8 cellular contexts compared by ENCODE assay signal in the genomic region with DNA sequence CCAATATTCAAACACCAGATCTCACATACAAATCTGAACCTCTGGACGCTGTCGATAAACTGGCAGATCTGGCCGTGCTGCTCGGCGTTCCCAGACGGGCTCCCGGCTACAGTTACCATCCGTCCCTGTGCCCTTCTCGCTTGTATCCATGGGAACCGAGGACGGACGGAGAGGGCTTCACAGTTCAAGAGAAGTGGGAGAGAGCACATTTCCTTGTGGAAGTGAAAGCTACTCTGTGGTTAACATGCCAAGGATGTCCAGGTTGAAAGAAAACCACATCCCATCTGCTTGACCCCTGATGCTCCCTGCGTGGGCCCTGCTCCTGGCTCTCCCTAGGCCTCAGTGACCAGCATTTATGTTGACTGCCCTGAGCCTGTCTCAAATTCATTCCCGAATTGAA. TPM values are rescaled to one million over a fixed set of nuclear protein-coding genes. Genes with fewer than 3 reads are reported as not detected.
DNase-seq lines count a peak whose midpoint lies in the region; ATAC-seq, FAIRE-seq and TF ChIP-seq lines count a peak whose summit lies in the region.

No MANE protein-coding gene starts in this region.

- H3K9me3 ChIP-seq in CD8-positive, alpha-beta memory T cell (ENCODE audit: low read length), result no peaks in the 10 kb centered on the region
- H3K9me3 ChIP-seq in esophagus squamous epithelium (no peaks in the 10 kb centered on the region), pancreas (no peaks in the 10 kb centered on the region)

- H3K4me3 Mint-ChIP-seq in CD8-positive, alpha-beta memory T cell, result no peak overlapping the region

- WGBS in esophagus squamous epithelium, 2 donors, result 51 to 66% methylated on average over 13 to 14 of the region's 14 CpGs
- WGBS in pancreas, 2 donors, result 77 to 83% methylated on average over 14 of the region's 14 CpGs

- POLR2A ChIA-PET in CD8-positive, alpha-beta memory T cell (lab: Charles Lee), result no interaction called here
- POLR2A ChIA-PET in RWPE1 (lab: Yijun Ruan, JAX; ENCODE audit: low non-redundant PET), result interaction anchor here (0.7 kb wide), 2 partner anchors 17 to 54 kb away, joined by 3 to 5 read pairs; no protein-coding TSS in a partner anchor

- no peaks in the 10 kb centered on the region for H3K9me3 Mint-ChIP-seq in CD8-positive, alpha-beta memory T cell

- peaks cover 23 to 36% (median 28%) of the 10 kb centered on the region in 3 donors for H3K4me1 Mint-ChIP-seq in CD8-positive, alpha-beta memory T cell

- no peak overlapping the region for H3K27ac ChIP-seq in CD8-positive, alpha-beta memory T cell (ENCODE audit: low read depth, low read length)
- peak overlapping the region; percentile 82 for H3K27ac ChIP-seq in RWPE1
- peak overlapping the region; percentile 38 to 75 (median 67) for H3K27ac ChIP-seq in esophagus squamous epithelium
- H3K27ac ChIP-seq in pancreas, result no peak overlapping the region

- ATAC-seq in pancreas, result peak in 3 of 4 donors; percentile 17 to 33 (median 18)
- no peak for ATAC-seq in HG03565 (IDR thresholded peaks at IDR 0.05; ENCODE audit: unreplicated experiment)
- no peak for ATAC-seq in GM18858 (IDR thresholded peaks at IDR 0.05; ENCODE audit: unreplicated experiment)

- CTCF ChIA-PET in CD8-positive, alpha-beta memory T cell (lab: Charles Lee), result interaction anchor here (0.9 to 3.0 kb wide), 3 partner anchors 76 to 170 kb away, joined by 3 to 17 read pairs (median 11); no protein-coding TSS in a partner anchor
- CTCF ChIA-PET in RWPE1 (lab: Yijun Ruan, JAX), result interaction anchor here (0.6 to 2.4 kb wide), 3 partner anchors 12 to 53 kb away, joined by 3 to 14 read pairs (median 4); partner anchors contain the start of gene GRK6

- intact Hi-C loops in esophagus squamous epithelium (cut with DNase I), result no loop called here
- intact Hi-C loops in pancreas (cut with DNase I), result no loop called here

- H3K36me3 Mint-ChIP-seq in CD8-positive, alpha-beta memory T cell, result no peaks in the 10 kb centered on the region

- no peak for TF ChIP-seq POLR2A in esophagus squamous epithelium (IDR thresholded peaks at IDR 0.05)

- FAIRE-seq in pancreas (lab: Jason Lieb, UNC), result no peak

- DNase-seq in CD8-positive, alpha-beta memory T cell, result no peak
- DNase-seq in RWPE1 (ENCODE audit: low spot score), result no peak
- DNase-seq in esophagus squamous epithelium (lab: John Stamatoyannopoulos, UW), result no peak
- no peak for DNase-seq in pancreas
- no peak for DNase-seq in NCI-H226
- DNase-seq in NCI-H526 (lab: John Stamatoyannopoulos, UW), result no peak

- H3K27me3 Mint-ChIP-seq in CD8-positive, alpha-beta memory T cell, result no peaks in the 10 kb centered on the region

- H3K4me3 ChIP-seq in CD8-positive, alpha-beta memory T cell (ENCODE audit: low read length), result no peak overlapping the region
- H3K4me3 ChIP-seq in esophagus squamous epithelium (no peak overlapping the region), pancreas (no peak overlapping the region)

- TF ChIP-seq CTCF in RWPE1 (conservative IDR thresholded peaks at IDR 0.05; ENCODE audit: low read depth) (no peak), esophagus squamous epithelium (IDR thresholded peaks at IDR 0.05) (no peak), pancreas (IDR thresholded peaks at IDR 0.05) (no peak)

- H3K4me1 ChIP-seq in CD8-positive, alpha-beta memory T cell (ENCODE audit: insufficient read depth, low read length), result peaks cover 19% of the 10 kb centered on the region
- H3K4me1 ChIP-seq in esophagus squamous epithelium (peaks cover 11 to 74% (median 22%) of the 10 kb centered on the region in 3 donors), pancreas (peaks cover 0 to 3% (median 0%) of the 10 kb centered on the region in 3 donors)

- H3K36me3 ChIP-seq in CD8-positive, alpha-beta memory T cell (ENCODE audit: insufficient read depth, low read length), result no peaks in the 10 kb centered on the region
- H3K36me3 ChIP-seq in esophagus squamous epithelium (peaks cover 0 to 23% (median 3%) of the 10 kb centered on the region in 3 donors), pancreas (no peaks in the 10 kb centered on the region)

- no peaks in the 10 kb centered on the region for H3K27me3 ChIP-seq in CD8-positive, alpha-beta memory T cell (ENCODE audit: insufficient read depth, low read length, poor library complexity, severe bottlenecking)
- H3K27me3 ChIP-seq in esophagus squamous epithelium (no peaks in the 10 kb centered on the region), pancreas (no peaks in the 10 kb centered on the region)

- peak overlapping the region in 7 of 8 donors; percentile 45 to 93 (median 84) for H3K27ac Mint-ChIP-seq in CD8-positive, alpha-beta memory T cell

RNA-seq across cellular contexts. Expression of gene DBN1, which starts 6.3 kb away (rescaled TPM):
- 10 to 100 TPM; 47.9 to 50.5 TPM for total RNA-seq in CD8-positive, alpha-beta memory T cell
- 28.1 TPM for polyA plus RNA-seq in CD8-positive, alpha-beta memory T cell
- total RNA-seq in esophagus squamous epithelium (10 to 100 TPM; 11.9 to 51.1 (median 27.2) TPM), pancreas (10 to 100 TPM; 10.2 to 38.2 (median 15.7) TPM)
- 10 to 100 TPM; 17.1 to 29.2 TPM for polyA plus RNA-seq in pancreas

RNA-seq across cellular contexts. Expression of gene PDLIM7, which starts 17.6 kb away (rescaled TPM):
- total RNA-seq in CD8-positive, alpha-beta memory T cell, result 10 to 100 TPM; 28.4 to 30.4 TPM
- 6.0 TPM for polyA plus RNA-seq in CD8-positive, alpha-beta memory T cell
- total RNA-seq in esophagus squamous epithelium, result 10 to 100 TPM; 17.1 to 81.6 (median 33.6) TPM
- total RNA-seq in pancreas, result 10 to 100 TPM in 2 of 6 donors, 1 to 10 TPM in 4; 3.9 to 39.9 (median 8.7) TPM
- 10 to 100 TPM; 23.2 to 38.0 TPM for polyA plus RNA-seq in pancreas

RNA-seq across cellular contexts. Expression of gene DOK3, which starts 29.9 kb away (rescaled TPM):
- 1 to 10 TPM; 4.2 to 5.1 TPM for total RNA-seq in CD8-positive, alpha-beta memory T cell
- polyA plus RNA-seq in CD8-positive, alpha-beta memory T cell, result 0.08 TPM
- total RNA-seq in esophagus squamous epithelium (1 to 10 TPM; 2.4 to 7.2 (median 4.4) TPM), pancreas (10 to 100 TPM in 1 of 6 donors, 1 to 10 TPM in 4, under 1 TPM in 1; 0.98 to 11.4 (median 4.3) TPM)
- polyA plus RNA-seq in pancreas, result 1 to 10 TPM; 3.9 to 6.5 TPM

RNA-seq across cellular contexts. Expression of gene PRR7, which starts 33.2 kb away (rescaled TPM):
- total RNA-seq in CD8-positive, alpha-beta memory T cell, result 10 to 100 TPM; 14.7 to 15.3 TPM
- polyA plus RNA-seq in CD8-positive, alpha-beta memory T cell, result 22.1 TPM
- total RNA-seq in esophagus squamous epithelium, result 1 to 10 TPM; 5.0 to 7.7 (median 6.4) TPM
- 1 to 10 TPM; 1.7 to 3.5 (median 2.5) TPM for total RNA-seq in pancreas
- polyA plus RNA-seq in pancreas, result 1 to 10 TPM; 2.8 to 3.2 TPM

RNA-seq across cellular contexts. Expression of gene DDX41, which starts 37.0 kb away (rescaled TPM):
- total RNA-seq in CD8-positive, alpha-beta memory T cell, result 100 to 1,000 TPM; 160 to 164 TPM
- polyA plus RNA-seq in CD8-positive, alpha-beta memory T cell, result 61.7 TPM
- total RNA-seq in esophagus squamous epithelium (10 to 100 TPM; 63.4 to 96.5 (median 76.2) TPM), pancreas (10 to 100 TPM; 24.3 to 47.4 (median 39.4) TPM)
- polyA plus RNA-seq in pancreas, result 10 to 100 TPM; 68.3 to 88.1 TPM

Comparison
In these comparisons a context has a peak if more than half of its experiments do, and no peak if none do; other contexts are left out.
1. H3K27ac ChIP-seq: peak in RWPE1 (single experiment) and esophagus squamous epithelium (4 of 4); none in CD8-positive, alpha-beta memory T cell (single experiment) and pancreas (0 of 4).
2. ATAC-seq: peak in pancreas (3 of 4); none in HG03565 (single experiment) and GM18858 (single experiment).